8 cellular contexts compared by ENCODE assay signal in genomic region chr6:17394192-17394611, GRCh38. TPM values are rescaled to one million over a fixed set of nuclear protein-coding genes. Genes with fewer than 3 reads are reported as not detected.
DNase-seq lines count a peak whose midpoint lies in the region; ATAC-seq and TF ChIP-seq lines count a peak whose summit lies in the region.

No MANE protein-coding gene starts in this region.

- H3K36me3 ChIP-seq in GM23248 (ENCODE audit: low read depth): no peaks in the 10 kb centered on the region
- no peaks in the 10 kb centered on the region for H3K36me3 ChIP-seq in SJCRH30
- H3K36me3 ChIP-seq in ectodermal cell (ENCODE audit: control insufficient read depth, insufficient read depth, low read length): no peaks in the 10 kb centered on the region
- H3K36me3 ChIP-seq in lung (ENCODE audit: control insufficient read depth in 2 of 2, insufficient read depth in 2 of 2, low read length in 2 of 2): no peaks in the 10 kb centered on the region
- no peaks in the 10 kb centered on the region for H3K36me3 ChIP-seq in tibial artery

- no peaks in the 10 kb centered on the region; the same call in 1 of the 2 replicates for H3K9me2 ChIP-seq in GM23248 (ENCODE audit: insufficient read depth)

- H3K9me3 ChIP-seq in GM23248 (ENCODE audit: low read depth) (no peaks in the 10 kb centered on the region), SJCRH30 (replicated peaks) (no peaks in the 10 kb centered on the region), ectodermal cell (ENCODE audit: control insufficient read depth, low read length) (peaks cover 3% of the 10 kb centered on the region), lung (ENCODE audit: control insufficient read depth in 2 of 2, insufficient read depth in 1 of 2, low read length in 1 of 2) (no peaks in the 10 kb centered on the region), tibial artery (no peaks in the 10 kb centered on the region)

- intact Hi-C loops in tibial artery (cut with DNase I; ENCODE audit: low total_unique reads): loop anchor here (5.0 kb wide), 2 partner anchors 112 to 362 kb away; partner anchors contain the start of gene RBM24

- peak overlapping the region; percentile 56 for H2AFZ ChIP-seq in GM23248

- peak overlapping the region; percentile 65 for H3K4me2 ChIP-seq in GM23248 (ENCODE audit: unreplicated experiment)

- H3K4me3 ChIP-seq in GM23248: peak overlapping the region; percentile 84
- peak overlapping the region; percentile 73 for H3K4me3 ChIP-seq in SJCRH30
- H3K4me3 ChIP-seq in ectodermal cell (ENCODE audit: insufficient read depth, low read depth, low read length): peak overlapping the region; percentile 58
- H3K4me3 ChIP-seq in lung: peak overlapping the region; percentile 54
- H3K4me3 ChIP-seq in tibial artery: peak overlapping the region; percentile 71 to 93

- 3% methylated on average over 10 to 12 of the region's 12 CpGs for WGBS in GM23248 (ENCODE audit: low coverage in 1 of 2, low lambda C conversion rate in 2 of 2, missing lambda C conversion rate in 2 of 2), 2 experiments
- WGBS in ectodermal cell, 2 experiments: 2% methylated on average over 12 of the region's 12 CpGs
- WGBS in lung, 2 donors: 3 to 7% methylated on average over 11 to 12 of the region's 12 CpGs

- no peaks in the 10 kb centered on the region for H4K20me1 ChIP-seq in GM23248 (ENCODE audit: insufficient read depth)

- ATAC-seq in lung (ENCODE audit: insufficient read depth, low FRiP score): peak; percentile 68

- peak overlapping the region; percentile 51 for H3K27ac ChIP-seq in 22Rv1
- peak overlapping the region; percentile 45 for H3K27ac ChIP-seq in GM23248
- H3K27ac ChIP-seq in SJCRH30: peak overlapping the region; percentile 48
- peak overlapping the region; percentile 18 for H3K27ac ChIP-seq in ectodermal cell (ENCODE audit: insufficient read depth, low read depth, low read length, poor library complexity, severe bottlenecking)
- H3K27ac ChIP-seq in lung (ENCODE audit: low read depth in 1 of 2, low read length in 1 of 2): peak overlapping the region in 1 of 2 donors; percentile 96
- peak overlapping the region; percentile 84 to 90 for H3K27ac ChIP-seq in tibial artery

- no peak for TF ChIP-seq CTCF in 22Rv1 (IDR thresholded peaks at IDR 0.05)
- no peak for TF ChIP-seq CTCF in lung (IDR thresholded peaks at IDR 0.05; ENCODE audit: control extremely low read depth, extremely low read depth)
- TF ChIP-seq CTCF in tibial artery (IDR thresholded peaks at IDR 0.05): no peak

- H3K4me1 ChIP-seq in GM23248 (ENCODE audit: insufficient read depth) (peaks cover 14% of the 10 kb centered on the region), SJCRH30 (peaks cover 5% of the 10 kb centered on the region; the same call in 1 of the 2 replicates), ectodermal cell (ENCODE audit: control insufficient read depth, insufficient read depth, low read length) (no peaks in the 10 kb centered on the region), lung (ENCODE audit: control insufficient read depth in 2 of 2, insufficient read depth in 2 of 2, low read length in 2 of 2) (no peaks in the 10 kb centered on the region), tibial artery (peaks cover 0 to 39% (median 3%) of the 10 kb centered on the region in 4 donors)

- in situ Hi-C loops in GM23248 (cut with MboI): no loop called here

- peaks cover 32% of the 10 kb centered on the region for H3F3A ChIP-seq in GM23248 (ENCODE audit: insufficient read depth)

- peak; percentile 82 for DNase-seq in GM23248
- DNase-seq in SJCRH30: peak; percentile 67 to 72
- peak; percentile 55 for DNase-seq in lung (ENCODE audit: low spot score)
- peak; percentile 26 to 81 for DNase-seq in tibial artery
- no peak for DNase-seq in pons (ENCODE audit: low spot score)
- DNase-seq in T-helper 9 cell: no peak

- H3K79me2 ChIP-seq in GM23248 (ENCODE audit: insufficient read depth): no peaks in the 10 kb centered on the region; the same call in 1 of the 2 replicates

- peak overlapping the region; percentile 66 for H3K9ac ChIP-seq in GM23248

- H3K27me3 ChIP-seq in GM23248 (replicated peaks; ENCODE audit: insufficient read depth): no peaks in the 10 kb centered on the region
- H3K27me3 ChIP-seq in SJCRH30: no peaks in the 10 kb centered on the region
- H3K27me3 ChIP-seq in ectodermal cell (ENCODE audit: control insufficient read depth, insufficient read depth, low read length, poor library complexity, severe bottlenecking): no peaks in the 10 kb centered on the region
- H3K27me3 ChIP-seq in lung (ENCODE audit: control insufficient read depth, insufficient read depth): no peaks in the 10 kb centered on the region
- H3K27me3 ChIP-seq in tibial artery: no peaks in the 10 kb centered on the region

RNA-seq across cellular contexts. Expression of gene CAP2, which starts 0.8 kb away (rescaled TPM):
- total RNA-seq in GM23248 (2014; rRNA removed; shearing (Covaris generic)): 4.8 and 9.9 TPM in 2 replicates
- polyA plus RNA-seq in GM23248 (2016; fragmentation: Nextera tagmentation; extraction: Ambion mirVana) (22.5 and 23.2 TPM in 2 replicates), lung (1 to 10 TPM; 2.0 to 3.6 TPM)
- 15.1 and 16.6 TPM in 2 replicates for total RNA-seq in SJCRH30 (2014; rRNA removed; shearing (Covaris generic))
- polyA plus RNA-seq in ectodermal cell (2013, experiment 1 of 4): 46.3 TPM
- polyA plus RNA-seq in ectodermal cell (2013, experiment 2 of 4): 43.2 TPM
- polyA plus RNA-seq in ectodermal cell (2013, experiment 3 of 4): 38.1 TPM
- 44.6 TPM for polyA plus RNA-seq in ectodermal cell (2013, experiment 4 of 4)
- 1 to 10 TPM; 3.3 to 5.7 TPM for total RNA-seq in lung

Comparison
In these comparisons a context has a peak if more than half of its experiments do, and no peak if none do; other contexts are left out.
1. DNase-seq: peak in GM23248 (single experiment), SJCRH30 (2 of 2), lung (single experiment) and tibial artery (2 of 2); none in pons (single experiment) and T-helper 9 cell (single experiment).
2. Peak in every context shown above with its lines, with median percentiles within 50 percentile points of each other: H3K4me3 ChIP-seq.